18 cellular contexts compared by ENCODE assay signal in the genomic region with DNA sequence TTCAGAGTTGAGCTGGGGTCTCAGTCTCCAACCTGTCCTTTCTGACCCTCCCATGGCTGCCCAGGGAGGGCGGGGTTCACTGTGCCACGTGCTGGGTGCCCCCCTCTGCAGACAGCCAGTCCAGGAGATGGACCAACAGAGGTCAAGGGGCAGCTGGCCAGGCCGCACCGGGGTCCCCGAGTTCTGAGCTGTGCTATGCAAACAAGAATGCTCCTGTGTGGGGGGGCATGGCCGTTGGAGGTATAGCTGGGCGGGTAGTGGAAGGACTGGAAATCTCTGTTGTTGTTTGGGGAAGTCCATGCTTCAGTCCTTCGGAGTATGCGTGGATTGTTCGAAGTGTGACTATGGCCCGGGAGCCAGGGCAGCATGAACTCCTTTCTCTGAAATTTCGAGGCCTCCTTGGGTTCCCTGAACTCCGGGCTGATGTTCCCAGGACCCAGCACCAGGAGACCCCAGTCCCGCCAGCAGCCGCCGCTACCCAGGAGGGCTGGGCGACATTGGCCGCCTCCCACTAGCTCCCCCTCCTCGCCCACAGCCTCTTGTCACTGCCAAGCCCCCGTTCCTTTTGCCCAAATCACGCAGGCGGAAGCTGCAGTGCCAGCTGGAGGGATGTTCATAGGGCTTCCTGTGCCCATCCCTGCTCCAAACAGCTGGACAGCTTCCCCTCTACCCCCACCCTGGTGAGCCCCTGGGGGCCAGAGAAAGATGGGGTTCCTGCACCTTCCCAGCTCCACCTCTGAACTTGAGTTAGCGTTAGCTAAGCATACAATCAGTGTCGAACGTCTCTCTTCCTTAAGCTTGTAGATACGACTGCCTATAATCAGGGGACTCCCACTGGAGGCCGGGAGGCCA.
A peak's percentile ranks its signal among the peaks of the same experiment; 100 is the strongest.
DNase-seq lines count a peak whose midpoint lies in the region; ATAC-seq, FAIRE-seq and TF ChIP-seq lines count a peak whose summit lies in the region.
"Had no signal": no experiment of that assay in that cellular context is flagged by ENCODE, and none has a peak within 500 bp of the region (broad histone marks: within the 10 kb centered on the region; RNA-seq: fewer than 3 reads in every experiment).

No MANE protein-coding gene starts in this region.

- no peak overlapping the region for H2AFZ ChIP-seq in H1 (ENCODE audit: low read length)
- no peak overlapping the region for H2AFZ ChIP-seq in HepG2 (ENCODE audit: low read length)

- H3K4me3 ChIP-seq in WERI-Rb-1 (ENCODE audit: low read depth, low read length) (no peak overlapping the region), H1 (ENCODE audit: extremely low read depth in 1 of 4, insufficient read depth in 2 of 4, low read depth in 3 of 4, low read length in 4 of 4) (no peak overlapping the region), HepG2 (replicated peaks in 1 of 3; ENCODE audit: insufficient read depth in 1 of 3, low read depth in 2 of 3, low read length in 3 of 3) (no peak overlapping the region), spleen (no peak overlapping the region)

- no peaks in the 10 kb centered on the region for H4K20me1 ChIP-seq in H1 (replicated peaks in 1 of 2; ENCODE audit: control insufficient read depth in 1 of 2, insufficient read depth in 2 of 2, low read length in 2 of 2)
- H4K20me1 ChIP-seq in HepG2 (ENCODE audit: insufficient read depth, low read length) = no peaks in the 10 kb centered on the region; the same call in 1 of the 2 replicates

- no peak overlapping the region for H2BK20ac ChIP-seq in H1 (ENCODE audit: low read length)

- H3K4me1 ChIP-seq in H1 (replicated peaks in 1 of 4; ENCODE audit: control insufficient read depth in 3 of 4, insufficient read depth in 4 of 4, low read length in 3 of 4) = peaks cover 0 to 20% (median 9%) of the 10 kb centered on the region in 4 experiments; a peak in 5 of 7 replicates
- no peaks in the 10 kb centered on the region for H3K4me1 ChIP-seq in HepG2 (ENCODE audit: insufficient read depth, low read length)
- H3K4me1 ChIP-seq in spleen = peaks cover 0 to 6% (median 0%) of the 10 kb centered on the region in 6 donors

- TF ChIP-seq CTCF in WERI-Rb-1 (IDR thresholded peaks at IDR 0.05; ENCODE audit: low read depth, low read length) = no peak
- no peak for TF ChIP-seq CTCF in H1 (IDR thresholded peaks at IDR 0.05; ENCODE audit: control extremely low read depth in 1 of 3, insufficient read depth in 1 of 3, low read depth in 1 of 3, low read length in 3 of 3)
- no peak for TF ChIP-seq CTCF in HepG2 (CRISPR knock-in tag; IDR thresholded peaks at IDR 0.05)
- no peak for TF ChIP-seq CTCF in spleen (IDR thresholded peaks at IDR 0.05 in 8 of 11, conservative IDR thresholded peaks at IDR 0.05 in 3 of 11)

- H3K9ac ChIP-seq in H1 (replicated peaks in 1 of 4; ENCODE audit: extremely low read depth in 1 of 4, low read depth in 3 of 4, low read length in 3 of 4) (no peak overlapping the region), HepG2 (ENCODE audit: insufficient read depth, low read depth, low read length) (no peak overlapping the region)
- H3K9ac ChIP-seq: KMS-11 had no signal

- H3K18ac ChIP-seq in H1 (ENCODE audit: extremely low read depth, low read length) = no peak overlapping the region

- no peak overlapping the region for H3K4ac ChIP-seq in H1 (replicated peaks; ENCODE audit: insufficient read length, low read depth, low read length)

- FAIRE-seq in H1 (lab: Jason Lieb, UNC) (no peak), HepG2 (lab: Jason Lieb, UNC) (no peak)
- FAIRE-seq: D721Med, GM12892 had no signal

- in situ Hi-C loops in HepG2 (cut with HindIII; ENCODE audit: extremely low pct_ligation_motif_present, low pct_unique_long_range_greater_than_20kb) = no loop called here

- no peak overlapping the region for H2AK5ac ChIP-seq in H1 (ENCODE audit: low read depth, low read length)

- no peak overlapping the region for H2BK12ac ChIP-seq in H1 (ENCODE audit: low read depth, low read length)

- CTCF ChIA-PET in H1 (lab: Charles Lee; ENCODE audit: partially characterized antibody) (interaction anchor here (1.0 to 1.3 kb wide), 2 partner anchors 11 to 14 kb away, joined by 3 to 5 read pairs; no protein-coding TSS in a partner anchor), HepG2 (lab: Yijun Ruan, JAX; ENCODE audit: low intra/inter-chr PET ratio, low total read pairs) (no interaction called here)

- H3K27ac ChIP-seq in WERI-Rb-1 = no peak overlapping the region
- H3K27ac ChIP-seq in H1 (ENCODE audit: low read depth, low read length) = no peak overlapping the region
- H3K27ac ChIP-seq in HepG2 (ENCODE audit: extremely low read length, insufficient read depth, low read length) = no peak overlapping the region
- no peak overlapping the region for H3K27ac ChIP-seq in spleen
- H3K27ac ChIP-seq: KMS-11, RWPE1 had no signal

- H3K36me3 ChIP-seq in WERI-Rb-1 = no peaks in the 10 kb centered on the region
- no peaks in the 10 kb centered on the region for H3K36me3 ChIP-seq in H1 (ENCODE audit: control insufficient read depth in 2 of 4, insufficient read depth in 4 of 4, low read length in 3 of 4)
- no peaks in the 10 kb centered on the region for H3K36me3 ChIP-seq in HepG2 (replicated peaks in 1 of 2; ENCODE audit: control insufficient read depth in 1 of 2, insufficient read depth in 2 of 2, low read length in 2 of 2)
- H3K36me3 ChIP-seq in spleen = no peaks in the 10 kb centered on the region

- DNase-seq in WERI-Rb-1 = peak; percentile 4
- DNase-seq in H1 (ENCODE audit: low read depth in 1 of 2, low spot score in 2 of 2) = peak in 1 of 2 experiments; percentile 43
- DNase-seq in HepG2 (ENCODE audit: low spot score) = no peak
- peak; percentile 59 for DNase-seq in spleen
- no peak for DNase-seq in activated CD8-positive, alpha-beta memory T cell treated with anti-CD3 and anti-CD28 coated beads for 24 hours
- no peak for DNase-seq in T-helper 2 cell
- DNase-seq: DND-41, GDM1, GOT3, HFFc6, NCI-H1092, NCI-H1694 treated with DMSO at 0.1 percent for 48 hours, NCI-H446 had no signal

- H3K14ac ChIP-seq in H1 (ENCODE audit: insufficient read length) = no peak overlapping the region

- TF ChIP-seq EP300 in H1 (IDR thresholded peaks at IDR 0.05; ENCODE audit: borderline replicate concordance in 1 of 2, low read depth in 2 of 2, low read length in 2 of 2) (no peak), HepG2 (IDR thresholded peaks at IDR 0.05; ENCODE audit: low read depth in 2 of 2, low read length in 2 of 2) (no peak), HepG2 (CRISPR knock-in tag; IDR thresholded peaks at IDR 0.05; ENCODE audit: borderline replicate concordance) (no peak)

- H3K23ac ChIP-seq in H1 (ENCODE audit: insufficient read length) = no peak overlapping the region

- H3K79me1 ChIP-seq in H1 (ENCODE audit: low read depth, low read length) = no peaks in the 10 kb centered on the region

- no peak for ATAC-seq in HepG2
- ATAC-seq in HG03280 (IDR thresholded peaks at IDR 0.05; ENCODE audit: unreplicated experiment) = no peak

- no peak overlapping the region for H4K91ac ChIP-seq in H1 (replicated peaks; ENCODE audit: insufficient read length, low read length)

- no peak overlapping the region for H2BK120ac ChIP-seq in H1 (replicated peaks; ENCODE audit: low read depth, low read length)

- peak overlapping the region; percentile 3; the same call in 1 of the 2 replicates for H4K8ac ChIP-seq in H1 (ENCODE audit: extremely low read depth, insufficient read depth, low read length)

- H3K23me2 ChIP-seq in H1 (ENCODE audit: low read depth, low read length) = no peaks in the 10 kb centered on the region

- no peak overlapping the region for H4K5ac ChIP-seq in H1 (ENCODE audit: insufficient read length, low read depth, low read length)

- H3K4me2 ChIP-seq in H1 (ENCODE audit: insufficient read depth in 1 of 2, low read depth in 2 of 2, low read length in 2 of 2) = no peak overlapping the region
- H3K4me2 ChIP-seq in HepG2 (ENCODE audit: low read depth, low read length) = no peak overlapping the region
- H3K4me2 ChIP-seq: KMS-11 had no signal

- no peaks in the 10 kb centered on the region for H3K27me3 ChIP-seq in WERI-Rb-1 (ENCODE audit: insufficient read depth, low read depth, severe bottlenecking)
- H3K27me3 ChIP-seq in H1 (replicated peaks in 1 of 4; ENCODE audit: control insufficient read depth in 3 of 4, extremely low read depth in 1 of 4, insufficient read depth in 3 of 4, low read length in 3 of 4) = no peaks in the 10 kb centered on the region
- peaks cover 21 to 42% of the 10 kb centered on the region in 2 experiments for H3K27me3 ChIP-seq in HepG2 (ENCODE audit: control insufficient read depth in 1 of 2, insufficient read depth in 2 of 2, low read length in 2 of 2)
- peaks cover 0 to 11% (median 0%) of the 10 kb centered on the region in 7 donors for H3K27me3 ChIP-seq in spleen (replicated peaks in 1 of 7)

- no TSS peak for BruUV-seq in HepG2 (replicated peaks; lab: Mats Ljungman, UMichigan)

- POLR2A ChIA-PET in H1 (lab: Charles Lee; ENCODE audit: partially characterized antibody) = no interaction called here
- POLR2A ChIA-PET in HepG2 (lab: Yijun Ruan, JAX) = no interaction called here

- no peak for TF ChIP-seq POLR2A in H1 (IDR thresholded peaks at IDR 0.05; ENCODE audit: control extremely low read depth in 1 of 2, low read depth in 2 of 2, low read length in 2 of 2)
- no peak for TF ChIP-seq POLR2A in HepG2 (IDR thresholded peaks at IDR 0.05; ENCODE audit: insufficient read depth in 1 of 2, low read depth in 2 of 2, low read length in 2 of 2)
- TF ChIP-seq POLR2A in spleen (IDR thresholded peaks at IDR 0.05) = no peak

- intact Hi-C loops in HepG2 (cut with micrococcal nuclease; ENCODE audit: unreplicated experiment) (no loop called here), spleen (cut with DNase I; ENCODE audit: low total_unique reads) (no loop called here)

- WGBS in H1 (ENCODE audit: extremely low coverage in 1 of 2, insufficient coverage in 1 of 2, insufficient read length in 1 of 2, insufficient replicate concordance in 2 of 2, low coverage in 1 of 2, low lambda C conversion rate in 2 of 2, missing lambda C conversion rate in 1 of 2), 2 experiments = 85% methylated on average over 27 of the region's 27 CpGs; no CpG with 5 or more reads in 1 of the 2 experiments
- 36% methylated on average over 27 of the region's 27 CpGs for WGBS in HepG2 (ENCODE audit: low lambda C conversion rate)
- 77 to 87% (median 80%) methylated on average over 22 to 27 of the region's 27 CpGs for WGBS in spleen, 5 donors

- no peak overlapping the region for H3K56ac ChIP-seq in H1 (replicated peaks; ENCODE audit: insufficient read length, low read depth, low read length)

- no peak for TF ChIP-seq RAD21 in H1 (IDR thresholded peaks at IDR 0.05 in 1 of 2, conservative IDR thresholded peaks at IDR 0.05 in 1 of 2; ENCODE audit: low read depth in 2 of 2, low read length in 2 of 2)
- no peak for TF ChIP-seq RAD21 in HepG2 (CRISPR knock-in tag; IDR thresholded peaks at IDR 0.05)

- H3K9me3 ChIP-seq in WERI-Rb-1 (ENCODE audit: severe bottlenecking) (no peaks in the 10 kb centered on the region), H1 (ENCODE audit: insufficient read depth in 2 of 2, low read depth in 1 of 2, low read length in 1 of 2) (no peaks in the 10 kb centered on the region), HepG2 (ENCODE audit: low read length) (no peaks in the 10 kb centered on the region), spleen (no peaks in the 10 kb centered on the region)

- H3K79me2 ChIP-seq in H1 (ENCODE audit: control insufficient read depth in 1 of 2, insufficient read depth in 2 of 2, low read length in 2 of 2) (no peaks in the 10 kb centered on the region), HepG2 (ENCODE audit: insufficient read depth, low read length) (no peaks in the 10 kb centered on the region)

- H2BK5ac ChIP-seq in H1 (ENCODE audit: low read depth, low read length) = no peak overlapping the region

- H2BK15ac ChIP-seq in H1 (ENCODE audit: low read length) = no peak overlapping the region

Comparison
In these comparisons a context has a peak if more than half of its experiments do, and no peak if none do; other contexts are left out.
1. DNase-seq: peak in WERI-Rb-1 (single experiment) and spleen (single experiment); none in HepG2 (single experiment), activated CD8-positive, alpha-beta memory T cell treated with anti-CD3 and anti-CD28 coated beads for 24 hours (single experiment) and T-helper 2 cell (0 of 5).